Comparison of ENCODE assay signal across 1 cellular context in genomic region chr2:199463000-199463692, GRCh38.
A peak's percentile ranks its signal among the peaks of the same experiment; 100 is the strongest.
TF ChIP-seq lines count a peak whose summit lies in the region.

No MANE protein-coding gene starts in this region.

TF ChIP-seq in HepG2, 621 proteins besides CTCF, POLR2A, EP300 and RAD21 (continued from another document):
- TF ChIP-seq ZBTB40 (IDR thresholded peaks at IDR 0.05) (no peak), ZBTB40 (CRISPR knock-in tag; IDR thresholded peaks at IDR 0.05) (no peak; the same call in 1 of the 2 replicates), ZBTB38 (CRISPR knock-in tag; IDR thresholded peaks at IDR 0.05) (peak; percentile 55; the same call in 1 of the 2 replicates), ZKSCAN5 (CRISPR knock-in tag; IDR thresholded peaks at IDR 0.05) (no peak), BCL3 (CRISPR knock-in tag; IDR thresholded peaks at IDR 0.05) (peak; percentile 86; the same call in 1 of the 2 replicates)
